ENCODE assay signal across 21 cellular contexts in genomic region chr3:64422192-64422591, GRCh38.
"Had no signal": no experiment of that assay in that cellular context is flagged by ENCODE, and none has a peak within 500 bp of the region (broad histone marks: within the 10 kb centered on the region; RNA-seq: fewer than 3 reads in every experiment).

No MANE protein-coding gene starts in this region.

- DNase-seq: activated CD4-positive, alpha-beta memory T cell treated with anti-CD3 and anti-CD28 coated beads, Interleukin-2, amount 10 ng/mL, durations not matched to agents 7 days and 5 days; activated CD4-positive, alpha-beta T cell treated with anti-CD3 and anti-CD28 coated beads for 36 hours; activated naive CD4-positive, alpha-beta T cell treated with anti-CD3 and anti-CD28 coated beads, Interleukin-2, amount 10 ng/mL, durations not matched to agents 7 days and 5 days; activated T-cell treated with anti-CD3 and anti-CD28 coated beads, Interleukin-2, amount 50 U/mL, for 24 hours; colonic mucosa; left ventricle myocardium superior; naive thymus-derived CD8-positive, alpha-beta T cell; stimulated activated CD4-positive, alpha-beta T cell treated with anti-CD3 and anti-CD28 coated beads, Interleukin-4, amount 100 ng/mL, for 24 hours; stimulated activated CD8-positive, alpha-beta memory T cell treated with anti-CD3 and anti-CD28 coated beads, Interleukin-4, amount 100 ng/mL, for 48 hours; stimulated activated naive CD4-positive, alpha-beta T cell treated with Interleukin-2 at 50 U/mL for 16 hours; substantia nigra had no signal

- H3K36me3 ChIP-seq: cardiac muscle cell, colonic mucosa, neutrophil, right atrium auricular region, tibial nerve, vagina had no signal

- H3K4me1 ChIP-seq: colonic mucosa, parathyroid adenoma, right atrium auricular region, vagina had no signal

- H3K4me3 ChIP-seq: cardiac muscle cell, colonic mucosa, right atrium auricular region, skin epidermis, tibial nerve, vagina had no signal

- H3K27ac ChIP-seq: cardiac muscle cell, colonic mucosa, neutrophil, parathyroid adenoma, right atrium auricular region, skin epidermis, tibial nerve, vagina had no signal

- H2AFZ ChIP-seq: parathyroid adenoma had no signal

- H3K9me3 ChIP-seq: colonic mucosa, neutrophil, right atrium auricular region, tibial nerve, vagina had no signal

- FAIRE-seq: astrocyte, endometrium, keratinocyte had no signal

- H3K9ac ChIP-seq: parathyroid adenoma had no signal

- H3K27me3 ChIP-seq: cardiac muscle cell, colonic mucosa, neutrophil, right atrium auricular region, tibial nerve, vagina had no signal

- ATAC-seq: activated CD4-positive, alpha-beta T cell treated with anti-CD3 and anti-CD28 coated beads for 36 hours; left ventricle myocardium superior; naive thymus-derived CD8-positive, alpha-beta T cell had no signal
